Comparison of ENCODE assay signal across 1 cellular context in genomic region chr22:21937041-21937820, GRCh38.
TF ChIP-seq lines count a peak whose summit lies in the region.

No MANE protein-coding gene starts in this region.

TF ChIP-seq in liver, 16 proteins besides CTCF, POLR2A, EP300 and RAD21 (continued from another document):
- TF ChIP-seq REST (IDR thresholded peaks at IDR 0.05) (no peak), ZBTB33 (IDR thresholded peaks at IDR 0.05) (no peak), FOXA1 (IDR thresholded peaks at IDR 0.05) (no peak), EGR1 (IDR thresholded peaks at IDR 0.05; ENCODE audit: low read depth in 2 of 2) (no peak), NR2F2 (IDR thresholded peaks at IDR 0.05) (no peak), JUND (IDR thresholded peaks at IDR 0.05) (no peak), HNF4G (IDR thresholded peaks at IDR 0.05) (no peak), FOXA2 (IDR thresholded peaks at IDR 0.05) (no peak)
- TF ChIP-seq, protein P1, sequence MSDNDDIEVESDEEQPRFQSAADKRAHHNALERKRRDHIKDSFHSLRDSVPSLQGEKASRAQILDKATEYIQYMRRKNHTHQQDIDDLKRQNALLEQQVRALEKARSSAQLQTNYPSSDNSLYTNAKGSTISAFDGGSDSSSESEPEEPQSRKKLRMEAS (IDR thresholded peaks at IDR 0.05): no peak
TF ChIP-seq in liver: peak in this region for 0.
